Comparison of ENCODE assay signal across 30 cellular contexts in genomic region chr15:33506781-33507180, GRCh38.
DNase-seq lines count a peak whose midpoint lies in the region; ATAC-seq, FAIRE-seq and TF ChIP-seq lines count a peak whose summit lies in the region.
"Had no signal": no experiment of that assay in that cellular context is flagged by ENCODE, and none has a peak within 500 bp of the region (broad histone marks: within the 10 kb centered on the region; RNA-seq: fewer than 3 reads in every experiment).

No MANE protein-coding gene starts in this region.

- H2AFZ ChIP-seq in GM23248 (no peak overlapping the region), trophoblast cell (ENCODE audit: insufficient read depth, low read length, poor library complexity) (no peak overlapping the region)
- H2AFZ ChIP-seq: hepatocyte had no signal

- H4K12ac ChIP-seq in trophoblast cell (ENCODE audit: low read depth, low read length): no peak overlapping the region

- no peak overlapping the region for H3K23ac ChIP-seq in trophoblast cell (ENCODE audit: low read length)

- no peak overlapping the region for H4K8ac ChIP-seq in trophoblast cell (ENCODE audit: low read depth, low read length)

- H2AK5ac ChIP-seq in trophoblast cell (ENCODE audit: low read length): no peak overlapping the region

- in situ Hi-C loops in GM23248 (cut with MboI): no loop called here

- H4K20me1 ChIP-seq in GM23248 (ENCODE audit: insufficient read depth): no peaks in the 10 kb centered on the region

- no peaks in the 10 kb centered on the region for H3K9me2 ChIP-seq in GM23248 (ENCODE audit: insufficient read depth)

- H3K9ac ChIP-seq in GM23248 (no peak overlapping the region), adipocyte (ENCODE audit: low read length) (no peak overlapping the region), trophoblast cell (ENCODE audit: low read length) (no peak overlapping the region)

- H3F3A ChIP-seq in GM23248 (ENCODE audit: insufficient read depth): no peaks in the 10 kb centered on the region

- H3K79me1 ChIP-seq in trophoblast cell (ENCODE audit: low read length): no peaks in the 10 kb centered on the region

- H3K4ac ChIP-seq in trophoblast cell (ENCODE audit: low read depth, low read length): no peak overlapping the region

- FAIRE-seq in pancreas (lab: Jason Lieb, UNC): no peak
- FAIRE-seq: K562 had no signal

- TF ChIP-seq CTCF in pancreas (IDR thresholded peaks at IDR 0.05): no peak

- H3K27ac ChIP-seq in GM23248 (no peak overlapping the region), trophoblast cell (ENCODE audit: low read depth, low read length) (peak overlapping the region; percentile 68), pancreas (no peak overlapping the region)
- H3K27ac ChIP-seq: C4-2B, cardiac muscle cell, esophagus muscularis mucosa, gastroesophageal sphincter, hepatocyte, left ventricle myocardium inferior, RWPE1 had no signal

- H3K4me1 ChIP-seq in GM23248 (ENCODE audit: insufficient read depth): no peaks in the 10 kb centered on the region
- H3K4me1 ChIP-seq in adipocyte (ENCODE audit: control insufficient read depth, insufficient read depth, low read length): peaks cover 3% of the 10 kb centered on the region
- H3K4me1 ChIP-seq in trophoblast cell (ENCODE audit: control insufficient read depth in 1 of 2, insufficient read depth in 2 of 2, low read length in 2 of 2): peaks cover 2 to 3% of the 10 kb centered on the region in 2 experiments
- H3K4me1 ChIP-seq in pancreas: no peaks in the 10 kb centered on the region
- H3K4me1 ChIP-seq: esophagus muscularis mucosa, gastroesophageal sphincter, left ventricle myocardium inferior had no signal

- H3K9me3 ChIP-seq in GM23248 (ENCODE audit: low read depth): no peaks in the 10 kb centered on the region
- no peaks in the 10 kb centered on the region for H3K9me3 ChIP-seq in adipocyte (ENCODE audit: control insufficient read depth, low read length)
- no peaks in the 10 kb centered on the region for H3K9me3 ChIP-seq in trophoblast cell (ENCODE audit: insufficient read depth, low read depth, low read length)
- H3K9me3 ChIP-seq in pancreas: no peaks in the 10 kb centered on the region
- H3K9me3 ChIP-seq: esophagus muscularis mucosa, gastroesophageal sphincter, left ventricle myocardium inferior had no signal

- H3K27me3 ChIP-seq in GM23248 (replicated peaks; ENCODE audit: insufficient read depth) (no peaks in the 10 kb centered on the region; the same call in 1 of the 2 replicates), adipocyte (replicated peaks; ENCODE audit: control insufficient read depth, insufficient read depth, low read length) (peaks cover 15% of the 10 kb centered on the region), trophoblast cell (ENCODE audit: insufficient read depth, low read length) (no peaks in the 10 kb centered on the region), pancreas (no peaks in the 10 kb centered on the region)
- H3K27me3 ChIP-seq: cardiac muscle cell, esophagus muscularis mucosa, gastroesophageal sphincter, hepatocyte had no signal

- H3K14ac ChIP-seq in trophoblast cell (ENCODE audit: low read length): no peak overlapping the region

- DNase-seq in GM23248 (peak; percentile 34), adipocyte (ENCODE audit: low read depth) (peak; percentile 22), foreskin melanocyte (peak; percentile 58), trophoblast cell (peak in 1 of 2 donors; percentile 11), GDM1 (lab: John Stamatoyannopoulos, UW) (no peak), NCI-H187 treated with DMSO at 0.1 percent for 48 hours (lab: John Stamatoyannopoulos, UW) (no peak), pancreas (no peak)
- DNase-seq: activated CD4-positive, alpha-beta T cell treated with anti-CD3 and anti-CD28 coated beads, Interleukin-2, amount 50 U/mL, for 48 hours; activated CD8-positive, alpha-beta memory T cell treated with anti-CD3 and anti-CD28 coated beads, Interleukin-2, amount 50 U/mL, for 4 hours; activated naive CD4-positive, alpha-beta T cell treated with anti-CD3 and anti-CD28 coated beads, Interleukin-2, amount 10 ng/mL, durations not matched to agents 7 days and 5 days; amniotic stem cell; cortex of kidney; DMS79; GOT3; left ventricle myocardium inferior; naive thymus-derived CD4-positive, alpha-beta T cell; NCI-H1105; NCI-H1930; NCI-H748 treated with DMSO at 0.1 percent for 48 hours; retina; stimulated activated CD4-positive, alpha-beta T cell treated with anti-CD3 and anti-CD28 coated beads, Interleukin-2, amount 100 ng/mL, for 48 hours; T-helper 1 cell had no signal

- H3K4me2 ChIP-seq in GM23248 (ENCODE audit: unreplicated experiment): no peak overlapping the region
- H3K4me2 ChIP-seq in trophoblast cell (ENCODE audit: low read length): no peak overlapping the region
- H3K4me2 ChIP-seq: hepatocyte had no signal

- ATAC-seq in pancreas: no peak
- no peak for ATAC-seq in HG02870 (IDR thresholded peaks at IDR 0.05; ENCODE audit: unreplicated experiment)
- ATAC-seq: gastroesophageal sphincter; K562; naive thymus-derived CD4-positive, alpha-beta T cell had no signal

- H3K36me3 ChIP-seq in GM23248 (ENCODE audit: low read depth): no peaks in the 10 kb centered on the region
- no peaks in the 10 kb centered on the region for H3K36me3 ChIP-seq in adipocyte (ENCODE audit: control insufficient read depth, insufficient read depth, low read length, severe bottlenecking)
- no peaks in the 10 kb centered on the region for H3K36me3 ChIP-seq in trophoblast cell (ENCODE audit: control insufficient read depth in 1 of 2, insufficient read depth in 2 of 2, low read length in 2 of 2)
- H3K36me3 ChIP-seq in pancreas: no peaks in the 10 kb centered on the region
- H3K36me3 ChIP-seq: cardiac muscle cell, left ventricle myocardium inferior had no signal

- WGBS in GM23248 (ENCODE audit: low coverage in 1 of 2, low lambda C conversion rate in 2 of 2, missing lambda C conversion rate in 2 of 2), 2 experiments: 15 to 20% methylated on average over 1 of the region's 1 CpG
- no CpG with 5 or more reads among the region's 1 CpG for WGBS in trophoblast cell (ENCODE audit: extremely low coverage, insufficient coverage, insufficient read length)
- 14 to 15% methylated on average over 1 of the region's 1 CpG for WGBS in pancreas, 2 donors

- H2BK5ac ChIP-seq in trophoblast cell (ENCODE audit: low read depth, low read length, poor library complexity): no peak overlapping the region

- intact Hi-C loops in pancreas (cut with DNase I): no loop called here

- no peak overlapping the region for H2BK12ac ChIP-seq in trophoblast cell (ENCODE audit: low read length)

- no peak overlapping the region for H4K91ac ChIP-seq in trophoblast cell (ENCODE audit: low read depth, low read length)

- H2BK120ac ChIP-seq in trophoblast cell (ENCODE audit: insufficient read depth, low read length, poor library complexity): no peak overlapping the region

- H3K79me2 ChIP-seq in GM23248 (ENCODE audit: insufficient read depth): no peaks in the 10 kb centered on the region
- H3K79me2 ChIP-seq in trophoblast cell (ENCODE audit: control insufficient read depth, insufficient read depth, low read length, poor library complexity): no peaks in the 10 kb centered on the region
- H3K79me2 ChIP-seq: hepatocyte had no signal

- no peak overlapping the region for H3K18ac ChIP-seq in trophoblast cell (ENCODE audit: low read length)

- H3K4me3 ChIP-seq in GM23248 (no peak overlapping the region), adipocyte (ENCODE audit: low read length) (no peak overlapping the region), trophoblast cell (ENCODE audit: low read depth, low read length) (no peak overlapping the region), pancreas (no peak overlapping the region)
- H3K4me3 ChIP-seq: cardiac muscle cell, esophagus muscularis mucosa, gastroesophageal sphincter, hepatocyte, K562, left ventricle myocardium inferior had no signal

Comparison
In these comparisons a context has a peak if more than half of its experiments do, and no peak if none do; other contexts are left out.
1. DNase-seq: peak in GM23248 (single experiment), adipocyte (single experiment) and foreskin melanocyte (single experiment); none in GDM1 (single experiment), NCI-H187 treated with DMSO at 0.1 percent for 48 hours (single experiment) and pancreas (0 of 6).